21 cellular contexts compared by ENCODE assay signal in genomic region chr17:72191356-72191755, GRCh38.
"Had no signal": no experiment of that assay in that cellular context is flagged by ENCODE, and none has a peak within 500 bp of the region (broad histone marks: within the 10 kb centered on the region; RNA-seq: fewer than 3 reads in every experiment).

No MANE protein-coding gene starts in this region.

- H3K27me3 ChIP-seq: adrenal gland, breast epithelium, colonic mucosa, left lung, spleen had no signal

- H3K4me1 Mint-ChIP-seq: activated T-helper 17 cell treated with anti-CD3 and anti-CD28 coated beads, Interleukin-2, amount 50 U/mL, for 72 hours; neural crest cell had no signal

- H3K4me3 ChIP-seq: adrenal gland, breast epithelium, colonic mucosa, gastroesophageal sphincter, left lung, mucosa of descending colon, spleen had no signal

- H3K27me3 Mint-ChIP-seq: activated T-cell treated with anti-CD3 and anti-CD28 coated beads, Interleukin-2, amount 50 U/mL, for 24 hours had no signal

- H3K36me3 Mint-ChIP-seq: activated naive CD8-positive, alpha-beta T cell had no signal

- H3K9me3 ChIP-seq: adrenal gland, breast epithelium, colonic mucosa, mucosa of descending colon had no signal

- H3K9me3 Mint-ChIP-seq: activated T-helper 17 cell treated with anti-CD3 and anti-CD28 coated beads, Interleukin-2, amount 50 U/mL, for 72 hours had no signal

- ATAC-seq: activated T-helper 17 cell treated with anti-CD3 and anti-CD28 coated beads, Interleukin-2, amount 50 U/mL, for 72 hours; mucosa of descending colon had no signal

- H3K4me3 Mint-ChIP-seq: activated naive CD8-positive, alpha-beta T cell; activated T-cell treated with anti-CD3 and anti-CD28 coated beads, Interleukin-2, amount 50 U/mL, for 24 hours; activated T-helper 17 cell treated with anti-CD3 and anti-CD28 coated beads, Interleukin-2, amount 50 U/mL, for 72 hours; neural crest cell had no signal

- H3K4me1 ChIP-seq: adrenal gland, breast epithelium, colonic mucosa, left lung, spleen had no signal

- DNase-seq: activated CD4-positive, alpha-beta T cell treated with anti-CD3 and anti-CD28 coated beads, Interleukin-2, amount 50 U/mL, for 1 hour; activated CD4-positive, CD25-positive, alpha-beta regulatory T cell treated with anti-CD3 and anti-CD28 coated beads, Interleukin-2, amount 50 U/mL, for 72 hours; activated CD8-positive, alpha-beta memory T cell treated with anti-CD3 and anti-CD28 coated beads for 24 hours; activated CD8-positive, alpha-beta memory T cell treated with anti-CD3 and anti-CD28 coated beads, Interleukin-2, amount 50 U/mL, for 4 hours; activated T-cell treated with anti-CD3 and anti-CD28 coated beads, Interleukin-2, amount 50 U/mL, for 24 hours; colonic mucosa; head of caudate nucleus; left lung; mesendoderm; mucosa of descending colon; spleen; stimulated activated CD4-positive, alpha-beta T cell treated with anti-CD3 and anti-CD28 coated beads, Interleukin-4, amount 100 ng/mL, for 1 hour; stimulated activated naive CD4-positive, alpha-beta T cell; T-helper 1 cell; WERI-Rb-1 had no signal

- H3K36me3 ChIP-seq: adrenal gland, breast epithelium, colonic mucosa, gastroesophageal sphincter, left lung, spleen, WERI-Rb-1 had no signal

- H3K27ac Mint-ChIP-seq: activated naive CD8-positive, alpha-beta T cell; activated T-cell treated with anti-CD3 and anti-CD28 coated beads, Interleukin-2, amount 50 U/mL, for 24 hours; activated T-helper 17 cell treated with anti-CD3 and anti-CD28 coated beads, Interleukin-2, amount 50 U/mL, for 72 hours had no signal

- H3K27ac ChIP-seq: colonic mucosa, left lung, spleen, WERI-Rb-1 had no signal
